In the genomic region with DNA sequence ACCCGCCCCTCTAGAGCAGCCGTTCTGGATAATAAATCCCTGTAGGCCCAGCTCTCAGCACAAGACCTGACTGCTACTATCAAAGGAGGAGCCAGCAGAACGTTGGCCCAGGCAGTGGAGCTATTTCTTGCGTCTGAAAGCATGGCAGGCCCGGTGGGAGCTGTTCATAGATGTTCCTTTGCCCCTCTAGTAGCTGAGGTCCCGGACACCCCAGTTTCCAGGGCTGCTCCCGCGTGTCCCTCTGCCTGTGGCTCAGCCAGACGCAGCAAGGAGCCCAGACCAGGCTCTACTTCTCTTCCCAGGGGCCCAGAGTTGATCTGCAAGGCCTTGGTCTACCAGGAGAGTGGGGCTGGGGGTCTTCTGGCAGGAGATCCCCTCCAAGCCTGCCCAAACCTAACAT, we compare ENCODE assay signal across 15 cellular contexts.
DNase-seq lines count a peak whose midpoint lies in the region; ATAC-seq and TF ChIP-seq lines count a peak whose summit lies in the region.
"Had no signal": no experiment of that assay in that cellular context is flagged by ENCODE, and none has a peak within 500 bp of the region (broad histone marks: within the 10 kb centered on the region; RNA-seq: fewer than 3 reads in every experiment).

No MANE protein-coding gene starts in this region.

- H3K4me3 ChIP-seq in left ventricle myocardium inferior (no peak overlapping the region), sigmoid colon (no peak overlapping the region)
- H3K4me3 ChIP-seq: BLaER1 treated with 17β-estradiol and CSF1 and Interleukin-3, amounts not matched to agents 10 nM and 100 nM; GM12878 had no signal

- WGBS in sigmoid colon, 2 donors, result 84% methylated on average over 9 of the region's 9 CpGs

- H3K9me3 ChIP-seq in left ventricle myocardium inferior (replicated peaks) (no peaks in the 10 kb centered on the region), sigmoid colon (no peaks in the 10 kb centered on the region)
- H3K9me3 ChIP-seq: BLaER1 treated with 17β-estradiol and CSF1 and Interleukin-3, amounts not matched to agents 10 nM and 100 nM had no signal

- H3K4me1 ChIP-seq in left ventricle myocardium inferior (peaks cover 3% of the 10 kb centered on the region), sigmoid colon (no peaks in the 10 kb centered on the region)

- intact Hi-C loops in cardiac septum (cut with DNase I) (no loop called here), left ventricle myocardium inferior (cut with micrococcal nuclease) (no loop called here), sigmoid colon (cut with DNase I) (no loop called here)

- H3K27ac ChIP-seq in left ventricle myocardium inferior (replicated peaks), result no peak overlapping the region
- no peak overlapping the region for H3K27ac ChIP-seq in sigmoid colon
- H3K27ac ChIP-seq: BLaER1 treated with 17β-estradiol and CSF1 and Interleukin-3, amounts not matched to agents 10 nM and 100 nM had no signal

- TF ChIP-seq EP300 in sigmoid colon (IDR thresholded peaks at IDR 0.05), result no peak

- H3K36me3 ChIP-seq in left ventricle myocardium inferior, result no peaks in the 10 kb centered on the region
- no peaks in the 10 kb centered on the region for H3K36me3 ChIP-seq in sigmoid colon
- H3K36me3 ChIP-seq: BLaER1 treated with 17β-estradiol and CSF1 and Interleukin-3, amounts not matched to agents 10 nM and 100 nM had no signal

- ATAC-seq in HG03039 (IDR thresholded peaks at IDR 0.05; ENCODE audit: unreplicated experiment) (no peak), HG03521 (IDR thresholded peaks at IDR 0.05; ENCODE audit: unreplicated experiment) (no peak)
- ATAC-seq: CD8-positive, alpha-beta T cell; GM12878 had no signal

- TF ChIP-seq POLR2A in sigmoid colon (IDR thresholded peaks at IDR 0.05), result no peak

- TF ChIP-seq CTCF in left ventricle myocardium inferior (IDR thresholded peaks at IDR 0.05; ENCODE audit: borderline replicate concordance) (no peak), sigmoid colon (IDR thresholded peaks at IDR 0.05) (no peak)

- H3K27me3 ChIP-seq in left ventricle myocardium inferior (ENCODE audit: low read depth) (no peaks in the 10 kb centered on the region), sigmoid colon (no peaks in the 10 kb centered on the region)
- H3K27me3 ChIP-seq: BLaER1 treated with 17β-estradiol and CSF1 and Interleukin-3, amounts not matched to agents 10 nM and 100 nM had no signal

- DNase-seq in cardiac septum (ENCODE audit: low spot score) (peak; percentile 26), left ventricle myocardium inferior (no peak), islet precursor cell (peak; percentile 45), sigmoid colon (peak; percentile 55)
- DNase-seq: DMS 273 treated with DMSO at 0.1 percent for 48 hours, DMS53, DND-41, EL, GOT3, H7 had no signal
